8 cellular contexts compared by ENCODE assay signal in the genomic region with DNA sequence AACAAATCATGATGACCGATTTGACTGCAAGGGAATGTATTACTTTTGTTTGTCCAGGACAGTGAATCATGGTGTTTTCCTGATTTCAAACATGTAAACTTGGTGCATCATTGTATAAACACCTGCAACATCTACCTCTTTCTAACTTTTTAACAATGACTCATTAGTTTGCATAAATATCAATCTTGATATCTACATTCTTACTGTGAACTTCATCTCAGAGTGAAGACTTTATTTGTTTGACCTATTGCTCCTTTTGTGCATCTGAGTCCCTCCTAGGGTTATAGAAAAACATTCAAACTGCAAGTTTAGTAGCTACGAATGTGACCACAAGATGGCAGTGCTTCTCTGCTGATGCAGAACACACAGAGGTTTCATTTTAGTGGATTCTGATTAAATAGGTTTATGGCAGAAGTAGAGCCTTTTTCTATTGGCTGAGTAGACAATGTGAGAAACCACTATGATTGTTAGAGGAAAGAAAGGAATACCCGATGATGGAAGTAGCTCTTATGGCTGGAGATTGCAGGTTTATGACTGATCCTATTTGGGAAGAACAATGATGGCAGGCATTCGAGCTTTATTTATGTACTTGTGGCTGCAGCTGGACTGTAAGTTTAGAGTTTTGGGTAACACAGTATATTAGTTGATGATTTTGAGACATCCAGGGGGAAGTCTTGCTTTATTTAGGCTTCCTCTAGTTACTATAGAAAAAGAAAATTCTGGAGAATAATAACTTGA.
DNase-seq lines count a peak whose midpoint lies in the region; ATAC-seq, FAIRE-seq and TF ChIP-seq lines count a peak whose summit lies in the region.

No MANE protein-coding gene starts in this region.

- no peaks in the 10 kb centered on the region for H4K20me1 ChIP-seq in GM12878 (ENCODE audit: control insufficient read depth, insufficient read depth)

- intact Hi-C loops in GM12878 (cut with micrococcal nuclease; ENCODE audit: unreplicated experiment): no loop called here

- ATAC-seq in SK-N-SH treated with all-trans-retinoic acid at 6 μM for 48 hours (peak; percentile 93), GM12878 (peak; percentile 87)

- H3K27ac ChIP-seq in 22Rv1 (no peak overlapping the region), GM12878 (ENCODE audit: control insufficient read depth, insufficient read depth) (no peak overlapping the region)

- CTCF ChIA-PET in GM12878 (lab: Yijun Ruan, JAX): interaction anchor here (0.7 to 2.8 kb wide), 20 partner anchors 8 to 306 kb away, joined by 3 to 23 read pairs (median 4); no protein-coding TSS in a partner anchor

- no peak overlapping the region for H3K4me3 ChIP-seq in GM12878

- SMC1A ChIA-PET in GM12878 (lab: Charles Lee; ENCODE audit: uncharacterized antibody, unreplicated experiment): interaction anchor here (1.0 to 1.1 kb wide), 3 partner anchors 11 to 53 kb away, joined by 3 read pairs; no protein-coding TSS in a partner anchor

- peak; percentile 65 for TF ChIP-seq RAD21 in GM12878 (IDR thresholded peaks at IDR 0.05; ENCODE audit: insufficient read depth, low read depth, low read length)

- POLR2A ChIA-PET in GM12878 (lab: Charles Lee): no interaction called here

- FAIRE-seq in GM12878 (lab: Jason Lieb, UNC): peak; percentile 72

- BruUV-seq in GM12878 (replicated peaks; lab: Mats Ljungman, UMichigan): no TSS peak

- no peak overlapping the region for H2AFZ ChIP-seq in GM12878 (ENCODE audit: control insufficient read depth, low read depth, low read length)

- DNase-seq in GM10266 (ENCODE audit: extremely low spot score) (peak; percentile 28), HPDE6-E6E7 (ENCODE audit: extremely low spot score) (peak; percentile 36), GM12878 (ENCODE audit: low read depth, low spot score) (peak; percentile 3), iPS-NIHi7 (ENCODE audit: extremely low spot score) (peak; percentile 39), NCI-H446 treated with DMSO at 0.1 percent for 48 hours (lab: John Stamatoyannopoulos, UW) (no peak)
- DNase-seq in stimulated activated CD4-positive, alpha-beta T cell treated with anti-CD3 and anti-CD28 coated beads, Interleukin-12 subunit alpha, Interleukin-12 subunit beta, amount 100 ng/mL, for 48 hours (ENCODE audit: low read depth in 2 of 3, low spot score in 1 of 3): peak in 2 of 3 donors; percentile 38 to 69

- RAD21 ChIA-PET in GM12878 (lab: Charles Lee; ENCODE audit: unreplicated experiment): interaction anchor here (0.8 to 1.1 kb wide), 2 partner anchors 12 to 60 kb away, joined by 3 read pairs; no protein-coding TSS in a partner anchor

- no peaks in the 10 kb centered on the region for H3K27me3 ChIP-seq in GM12878 (replicated peaks in 1 of 2; ENCODE audit: control insufficient read depth in 2 of 2, insufficient read depth in 2 of 2, low read length in 1 of 2)

- no peaks in the 10 kb centered on the region for H3K36me3 ChIP-seq in GM12878 (ENCODE audit: control insufficient read depth in 2 of 2, insufficient read depth in 2 of 2, low read length in 1 of 2)

- H3K9ac ChIP-seq in GM12878 (ENCODE audit: control insufficient read depth, insufficient read depth, low read length): no peak overlapping the region

- no peak overlapping the region for H3K4me2 ChIP-seq in GM12878 (ENCODE audit: control insufficient read depth, insufficient read depth)

- in situ Hi-C loops in GM12878 (cut with MboI): no loop called here

- no peaks in the 10 kb centered on the region for H3K4me1 ChIP-seq in GM12878 (ENCODE audit: control insufficient read depth, insufficient read depth, low read length)

- peak; percentile 91 for TF ChIP-seq CTCF in 22Rv1 (IDR thresholded peaks at IDR 0.05)
- peak; percentile 81 for TF ChIP-seq CTCF in GM10266 (IDR thresholded peaks at IDR 0.05; ENCODE audit: control insufficient read depth, insufficient read depth, low read depth, missing control alignments)
- TF ChIP-seq CTCF in GM12878 (IDR thresholded peaks at IDR 0.05 in 2 of 3, conservative IDR thresholded peaks at IDR 0.05 in 1 of 3; ENCODE audit: control insufficient read depth in 2 of 3, extremely low read depth in 1 of 3, insufficient read depth in 1 of 3, low read depth in 3 of 3, low read length in 3 of 3): peak; percentile 70 to 89 (median 74)

- no peaks in the 10 kb centered on the region for H3K79me2 ChIP-seq in GM12878 (ENCODE audit: control insufficient read depth, insufficient read depth, low read length)

- no peak for TF ChIP-seq POLR2A in GM12878 (IDR thresholded peaks at IDR 0.05; ENCODE audit: low read depth, low read length)

- no peak for TF ChIP-seq EP300 in GM12878 (IDR thresholded peaks at IDR 0.05; ENCODE audit: borderline replicate concordance in 1 of 2, control insufficient read depth in 1 of 2, low read depth in 2 of 2, low read length in 2 of 2)

- 1% methylated on average over 4 of the region's 4 CpGs for WGBS in GM12878 (ENCODE audit: insufficient coverage, insufficient replicate concordance, low lambda C conversion rate, missing lambda C conversion rate)

- H3K9me3 ChIP-seq in GM12878 (replicated peaks; ENCODE audit: control insufficient read depth, insufficient read depth, low read length): no peaks in the 10 kb centered on the region

TF ChIP-seq in SK-N-SH treated with all-trans-retinoic acid at 6 μM for 48 hours, 23 proteins besides CTCF, POLR2A, EP300 and RAD21 (continues in another document):
- TF ChIP-seq SNAI2 (CRISPR knock-in tag; IDR thresholded peaks at IDR 0.05) (no peak), ARNTL (CRISPR knock-in tag; IDR thresholded peaks at IDR 0.05; ENCODE audit: borderline replicate concordance, low read depth) (no peak), CSDC2 (CRISPR knock-in tag; IDR thresholded peaks at IDR 0.05) (no peak), CSRNP3 (CRISPR knock-in tag; IDR thresholded peaks at IDR 0.05) (no peak), BACH2 (CRISPR knock-in tag; IDR thresholded peaks at IDR 0.05; ENCODE audit: borderline replicate concordance) (no peak)
- TF ChIP-seq, protein P1, sequence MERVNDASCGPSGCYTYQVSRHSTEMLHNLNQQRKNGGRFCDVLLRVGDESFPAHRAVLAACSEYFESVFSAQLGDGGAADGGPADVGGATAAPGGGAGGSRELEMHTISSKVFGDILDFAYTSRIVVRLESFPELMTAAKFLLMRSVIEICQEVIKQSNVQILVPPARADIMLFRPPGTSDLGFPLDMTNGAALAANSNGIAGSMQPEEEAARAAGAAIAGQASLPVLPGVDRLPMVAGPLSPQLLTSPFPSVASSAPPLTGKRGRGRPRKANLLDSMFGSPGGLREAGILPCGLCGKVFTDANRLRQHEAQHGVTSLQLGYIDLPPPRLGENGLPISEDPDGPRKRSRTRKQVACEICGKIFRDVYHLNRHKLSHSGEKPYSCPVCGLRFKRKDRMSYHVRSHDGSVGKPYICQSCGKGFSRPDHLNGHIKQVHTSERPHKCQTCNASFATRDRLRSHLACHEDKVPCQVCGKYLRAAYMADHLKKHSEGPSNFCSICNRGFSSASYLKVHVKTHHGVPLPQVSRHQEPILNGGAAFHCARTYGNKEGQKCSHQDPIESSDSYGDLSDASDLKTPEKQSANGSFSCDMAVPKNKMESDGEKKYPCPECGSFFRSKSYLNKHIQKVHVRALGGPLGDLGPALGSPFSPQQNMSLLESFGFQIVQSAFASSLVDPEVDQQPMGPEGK (CRISPR knock-in tag; IDR thresholded peaks at IDR 0.05; ENCODE audit: borderline replicate concordance): no peak

TF ChIP-seq in GM12878, 131 proteins besides CTCF, POLR2A, EP300 and RAD21:
- TF ChIP-seq SMC3 (IDR thresholded peaks at IDR 0.05; ENCODE audit: borderline replicate concordance, low read length) (peak; percentile 35; the same call in 1 of the 2 replicates), RUNX3 (IDR thresholded peaks at IDR 0.05; ENCODE audit: low read length) (0 out of 2 replicates have a peak, but pooled peaks have one; percentile 21), ZNF207 (IDR thresholded peaks at IDR 0.05; ENCODE audit: borderline replicate concordance) (no peak), IKZF2 (IDR thresholded peaks at IDR 0.05) (no peak)
- TF ChIP-seq, protein P2, sequence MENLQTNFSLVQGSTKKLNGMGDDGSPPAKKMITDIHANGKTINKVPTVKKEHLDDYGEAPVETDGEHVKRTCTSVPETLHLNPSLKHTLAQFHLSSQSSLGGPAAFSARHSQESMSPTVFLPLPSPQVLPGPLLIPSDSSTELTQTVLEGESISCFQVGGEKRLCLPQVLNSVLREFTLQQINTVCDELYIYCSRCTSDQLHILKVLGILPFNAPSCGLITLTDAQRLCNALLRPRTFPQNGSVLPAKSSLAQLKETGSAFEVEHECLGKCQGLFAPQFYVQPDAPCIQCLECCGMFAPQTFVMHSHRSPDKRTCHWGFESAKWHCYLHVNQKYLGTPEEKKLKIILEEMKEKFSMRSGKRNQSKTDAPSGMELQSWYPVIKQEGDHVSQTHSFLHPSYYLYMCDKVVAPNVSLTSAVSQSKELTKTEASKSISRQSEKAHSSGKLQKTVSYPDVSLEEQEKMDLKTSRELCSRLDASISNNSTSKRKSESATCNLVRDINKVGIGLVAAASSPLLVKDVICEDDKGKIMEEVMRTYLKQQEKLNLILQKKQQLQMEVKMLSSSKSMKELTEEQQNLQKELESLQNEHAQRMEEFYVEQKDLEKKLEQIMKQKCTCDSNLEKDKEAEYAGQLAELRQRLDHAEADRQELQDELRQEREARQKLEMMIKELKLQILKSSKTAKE (IDR thresholded peaks at IDR 0.05; ENCODE audit: low read depth, poor library complexity, severe bottlenecking): no peak
- TF ChIP-seq, protein P3, sequence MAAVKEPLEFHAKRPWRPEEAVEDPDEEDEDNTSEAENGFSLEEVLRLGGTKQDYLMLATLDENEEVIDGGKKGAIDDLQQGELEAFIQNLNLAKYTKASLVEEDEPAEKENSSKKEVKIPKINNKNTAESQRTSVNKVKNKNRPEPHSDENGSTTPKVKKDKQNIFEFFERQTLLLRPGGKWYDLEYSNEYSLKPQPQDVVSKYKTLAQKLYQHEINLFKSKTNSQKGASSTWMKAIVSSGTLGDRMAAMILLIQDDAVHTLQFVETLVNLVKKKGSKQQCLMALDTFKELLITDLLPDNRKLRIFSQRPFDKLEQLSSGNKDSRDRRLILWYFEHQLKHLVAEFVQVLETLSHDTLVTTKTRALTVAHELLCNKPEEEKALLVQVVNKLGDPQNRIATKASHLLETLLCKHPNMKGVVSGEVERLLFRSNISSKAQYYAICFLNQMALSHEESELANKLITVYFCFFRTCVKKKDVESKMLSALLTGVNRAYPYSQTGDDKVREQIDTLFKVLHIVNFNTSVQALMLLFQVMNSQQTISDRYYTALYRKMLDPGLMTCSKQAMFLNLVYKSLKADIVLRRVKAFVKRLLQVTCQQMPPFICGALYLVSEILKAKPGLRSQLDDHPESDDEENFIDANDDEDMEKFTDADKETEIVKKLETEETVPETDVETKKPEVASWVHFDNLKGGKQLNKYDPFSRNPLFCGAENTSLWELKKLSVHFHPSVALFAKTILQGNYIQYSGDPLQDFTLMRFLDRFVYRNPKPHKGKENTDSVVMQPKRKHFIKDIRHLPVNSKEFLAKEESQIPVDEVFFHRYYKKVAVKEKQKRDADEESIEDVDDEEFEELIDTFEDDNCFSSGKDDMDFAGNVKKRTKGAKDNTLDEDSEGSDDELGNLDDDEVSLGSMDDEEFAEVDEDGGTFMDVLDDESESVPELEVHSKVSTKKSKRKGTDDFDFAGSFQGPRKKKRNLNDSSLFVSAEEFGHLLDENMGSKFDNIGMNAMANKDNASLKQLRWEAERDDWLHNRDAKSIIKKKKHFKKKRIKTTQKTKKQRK (IDR thresholded peaks at IDR 0.05; ENCODE audit: low read depth, low read length): no peak
